11 cellular contexts compared by ENCODE assay signal in the genomic region with DNA sequence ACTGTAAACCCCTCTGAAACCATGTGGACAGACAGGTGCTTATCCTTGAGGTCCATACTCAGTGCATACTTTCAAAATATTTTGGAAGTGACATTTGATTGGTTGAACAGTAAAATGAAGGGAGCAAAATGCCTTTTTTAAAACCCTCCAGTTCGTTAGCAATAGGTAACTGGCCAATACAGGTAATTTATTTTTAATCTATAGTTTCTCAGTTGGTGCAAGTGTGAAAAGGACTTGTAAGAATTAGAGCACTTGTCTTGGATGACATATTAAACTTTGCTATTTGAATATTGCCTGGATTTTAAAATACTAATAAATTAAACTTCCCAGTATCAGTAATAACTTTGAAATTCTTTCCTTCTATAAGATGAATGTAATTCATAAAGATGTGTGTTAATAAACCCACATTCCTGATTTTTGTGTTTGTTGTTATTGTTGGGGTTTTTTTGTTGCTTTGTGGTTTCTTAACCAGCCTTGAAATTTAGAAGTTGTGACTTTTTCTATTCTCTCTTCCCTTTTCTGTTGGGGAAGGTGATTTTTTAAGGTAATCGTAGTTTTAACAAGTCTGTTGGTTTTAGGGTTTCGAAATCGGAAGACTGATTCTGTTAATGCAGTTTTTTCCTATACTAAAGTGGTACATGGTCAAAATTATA.
DNase-seq lines count a peak whose midpoint lies in the region; ATAC-seq and TF ChIP-seq lines count a peak whose summit lies in the region.
"Had no signal": no experiment of that assay in that cellular context is flagged by ENCODE, and none has a peak within 500 bp of the region (broad histone marks: within the 10 kb centered on the region; RNA-seq: fewer than 3 reads in every experiment).

No MANE protein-coding gene starts in this region.

- H3K27ac ChIP-seq in GM23338 (ENCODE audit: low read depth), result no peak overlapping the region
- H3K27ac ChIP-seq: RWPE1 had no signal

- H3K4me2 ChIP-seq in GM23338, result no peak overlapping the region

- H3K36me3 ChIP-seq in GM23338 (ENCODE audit: insufficient read depth), result peaks cover 7% of the 10 kb centered on the region; the same call in 1 of the 2 replicates

- peaks cover 21% of the 10 kb centered on the region for H3K36me3 Mint-ChIP-seq in natural killer cell
- H3K36me3 Mint-ChIP-seq in natural killer cell treated with Interleukin-12 subunit alpha and Interleukin-12 subunit beta and Interleukin-15 and Interleukin-18, amount 100 ng/mL, for 72 hours, result peaks cover 34% of the 10 kb centered on the region
- H3K36me3 Mint-ChIP-seq in GM23338 (ENCODE audit: low read depth), result peaks cover 15% of the 10 kb centered on the region; the same call in 2 of the 3 replicates

- H3K79me2 ChIP-seq in GM23338 (replicated peaks; ENCODE audit: insufficient read depth), result no peaks in the 10 kb centered on the region

- no peak overlapping the region for H2AFZ ChIP-seq in GM23338

- H3K27ac Mint-ChIP-seq in natural killer cell, result peak overlapping the region; percentile 27 to 31
- H3K27ac Mint-ChIP-seq in natural killer cell treated with Interleukin-12 subunit alpha and Interleukin-12 subunit beta and Interleukin-15 and Interleukin-18, amount 100 ng/mL, for 72 hours, result no peak overlapping the region
- no peak overlapping the region for H3K27ac Mint-ChIP-seq in GM23338
- H3K27ac Mint-ChIP-seq: dendritic cell treated with granulocyte-macrophage colony-stimulating factor and Interleukin-4, amounts not matched to agents 40 ng/mL and 50 ng/mL, for 4 days had no signal

- H3K4me3 Mint-ChIP-seq in natural killer cell (no peak overlapping the region), GM23338 (no peak overlapping the region)
- H3K4me3 Mint-ChIP-seq in natural killer cell treated with Interleukin-12 subunit alpha and Interleukin-12 subunit beta and Interleukin-15 and Interleukin-18, amount 100 ng/mL, for 72 hours, result no peak overlapping the region
- H3K4me3 Mint-ChIP-seq: dendritic cell treated with granulocyte-macrophage colony-stimulating factor and Interleukin-4, amounts not matched to agents 40 ng/mL and 50 ng/mL, for 4 days; naive thymus-derived CD4-positive, alpha-beta T cell had no signal

- ATAC-seq in natural killer cell (no peak), GM21737 (IDR thresholded peaks at IDR 0.05; ENCODE audit: unreplicated experiment) (peak; percentile 65), HG03342 (IDR thresholded peaks at IDR 0.05; ENCODE audit: unreplicated experiment) (peak; percentile 65), GM23338 (no peak)
- no peak for ATAC-seq in natural killer cell treated with Interleukin-12 subunit alpha and Interleukin-12 subunit beta and Interleukin-15 and Interleukin-18, amount 100 ng/mL, for 72 hours
- ATAC-seq: naive thymus-derived CD4-positive, alpha-beta T cell had no signal

- H3K9me3 Mint-ChIP-seq in natural killer cell, result no peaks in the 10 kb centered on the region
- no peaks in the 10 kb centered on the region for H3K9me3 Mint-ChIP-seq in natural killer cell treated with Interleukin-12 subunit alpha and Interleukin-12 subunit beta and Interleukin-15 and Interleukin-18, amount 100 ng/mL, for 72 hours
- no peaks in the 10 kb centered on the region for H3K9me3 Mint-ChIP-seq in GM23338
- H3K9me3 Mint-ChIP-seq: dendritic cell treated with granulocyte-macrophage colony-stimulating factor and Interleukin-4, amounts not matched to agents 40 ng/mL and 50 ng/mL, for 4 days; naive thymus-derived CD4-positive, alpha-beta T cell had no signal

- H4K20me1 ChIP-seq in GM23338 (replicated peaks; ENCODE audit: insufficient read depth), result no peaks in the 10 kb centered on the region

- H3K27me3 Mint-ChIP-seq in natural killer cell (ENCODE audit: low read depth in 2 of 2) (no peaks in the 10 kb centered on the region), GM23338 (ENCODE audit: insufficient read depth, low read depth, poor library complexity) (no peaks in the 10 kb centered on the region)
- H3K27me3 Mint-ChIP-seq in natural killer cell treated with Interleukin-12 subunit alpha and Interleukin-12 subunit beta and Interleukin-15 and Interleukin-18, amount 100 ng/mL, for 72 hours, result no peaks in the 10 kb centered on the region
- H3K27me3 Mint-ChIP-seq: dendritic cell treated with granulocyte-macrophage colony-stimulating factor and Interleukin-4, amounts not matched to agents 40 ng/mL and 50 ng/mL, for 4 days; naive thymus-derived CD4-positive, alpha-beta T cell had no signal

- H3F3A ChIP-seq in GM23338 (replicated peaks; ENCODE audit: low read depth), result no peaks in the 10 kb centered on the region

- intact Hi-C loops in natural killer cell (cut with micrococcal nuclease), result no loop called here

- H3K4me3 ChIP-seq in GM23338, result no peak overlapping the region

- no peak for DNase-seq in natural killer cell
- DNase-seq in natural killer cell treated with Interleukin-12 subunit alpha and Interleukin-12 subunit beta and Interleukin-15 and Interleukin-18, amount 100 ng/mL, for 72 hours (ENCODE audit: low spot score), result no peak
- DNase-seq in stimulated activated CD4-positive, alpha-beta T cell treated with anti-CD3 and anti-CD28 coated beads, Interleukin-15, amount 100 ng/mL, for 24 hours, result no peak
- no peak for DNase-seq in GM23338 (ENCODE audit: low spot score)
- no peak for DNase-seq in NCI-H69 (lab: John Stamatoyannopoulos, UW)
- DNase-seq in NCI-H510A (lab: John Stamatoyannopoulos, UW), result no peak
- DNase-seq: naive thymus-derived CD4-positive, alpha-beta T cell had no signal

- H3K9me2 ChIP-seq in GM23338 (ENCODE audit: insufficient read depth), result no peaks in the 10 kb centered on the region

- H3K4me1 Mint-ChIP-seq in natural killer cell (peaks cover 31 to 38% of the 10 kb centered on the region in 2 donors), GM23338 (peaks cover 33% of the 10 kb centered on the region)
- H3K4me1 Mint-ChIP-seq in natural killer cell treated with Interleukin-12 subunit alpha and Interleukin-12 subunit beta and Interleukin-15 and Interleukin-18, amount 100 ng/mL, for 72 hours (ENCODE audit: low read depth in 2 of 2), result peaks cover 16 to 25% of the 10 kb centered on the region in 2 donors

- no peak for TF ChIP-seq CTCF in natural killer cell (IDR thresholded peaks at IDR 0.05)
- no peak for TF ChIP-seq CTCF in GM23338 (conservative IDR thresholded peaks at IDR 0.05; ENCODE audit: low read depth in 2 of 2)

- no peaks in the 10 kb centered on the region for H3K27me3 ChIP-seq in GM23338 (ENCODE audit: insufficient read depth)

- H3K4me1 ChIP-seq in GM23338 (ENCODE audit: insufficient read depth), result peaks cover 29% of the 10 kb centered on the region

TF ChIP-seq in GM23338, 12 proteins besides CTCF, POLR2A, EP300 and RAD21:
- TF ChIP-seq, protein P1, sequence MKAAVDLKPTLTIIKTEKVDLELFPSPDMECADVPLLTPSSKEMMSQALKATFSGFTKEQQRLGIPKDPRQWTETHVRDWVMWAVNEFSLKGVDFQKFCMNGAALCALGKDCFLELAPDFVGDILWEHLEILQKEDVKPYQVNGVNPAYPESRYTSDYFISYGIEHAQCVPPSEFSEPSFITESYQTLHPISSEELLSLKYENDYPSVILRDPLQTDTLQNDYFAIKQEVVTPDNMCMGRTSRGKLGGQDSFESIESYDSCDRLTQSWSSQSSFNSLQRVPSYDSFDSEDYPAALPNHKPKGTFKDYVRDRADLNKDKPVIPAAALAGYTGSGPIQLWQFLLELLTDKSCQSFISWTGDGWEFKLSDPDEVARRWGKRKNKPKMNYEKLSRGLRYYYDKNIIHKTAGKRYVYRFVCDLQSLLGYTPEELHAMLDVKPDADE (IDR thresholded peaks at IDR 0.05), result no peak
- no peak for TF ChIP-seq POLR2AphosphoS5 (IDR thresholded peaks at IDR 0.05; ENCODE audit: low read depth)
- no peak for TF ChIP-seq EZH2phosphoT487 (IDR thresholded peaks at IDR 0.05; ENCODE audit: unreplicated experiment)
TF ChIP-seq in GM23338: peak in this region for 0.

Comparison
In these comparisons a context has a peak if more than half of its experiments do, and no peak if none do; other contexts are left out.
1. H3K27ac Mint-ChIP-seq: peak in natural killer cell (2 of 2); none in natural killer cell treated with Interleukin-12 subunit alpha and Interleukin-12 subunit beta and Interleukin-15 and Interleukin-18, amount 100 ng/mL, for 72 hours (0 of 2) and GM23338 (single experiment).
2. ATAC-seq: peak in GM21737 (single experiment) and HG03342 (single experiment); none in natural killer cell (0 of 3), natural killer cell treated with Interleukin-12 subunit alpha and Interleukin-12 subunit beta and Interleukin-15 and Interleukin-18, amount 100 ng/mL, for 72 hours (0 of 2) and GM23338 (single experiment).